In genomic region chrX:150544222-150544787, GRCh38 we compare ENCODE assay signal across 13 cellular contexts. TPM values are rescaled to one million over a fixed set of nuclear protein-coding genes. Genes with fewer than 3 reads are reported as not detected.
DNase-seq lines count a peak whose midpoint lies in the region; ATAC-seq, FAIRE-seq and TF ChIP-seq lines count a peak whose summit lies in the region.
"Had no signal": no experiment of that assay in that cellular context is flagged by ENCODE, and none has a peak within 500 bp of the region (broad histone marks: within the 10 kb centered on the region; RNA-seq: fewer than 3 reads in every experiment).

No MANE protein-coding gene starts in this region.

- H3K4me1 Mint-ChIP-seq in CD4-positive, alpha-beta T cell (ENCODE audit: low read depth): peaks cover 34% of the 10 kb centered on the region
- peaks cover 2% of the 10 kb centered on the region for H3K4me1 Mint-ChIP-seq in endodermal cell

- H3K36me3 Mint-ChIP-seq in CD4-positive, alpha-beta T cell (ENCODE audit: low read depth): no peaks in the 10 kb centered on the region
- H3K36me3 Mint-ChIP-seq in endodermal cell (ENCODE audit: low read depth): no peaks in the 10 kb centered on the region

- no peaks in the 10 kb centered on the region for H3K4me1 ChIP-seq in endodermal cell (ENCODE audit: control insufficient read depth, insufficient read depth, low read length)
- peaks cover 0 to 31% (median 8%) of the 10 kb centered on the region in 4 donors for H3K4me1 ChIP-seq in tibial nerve

- 66 to 80% methylated on average over 3 to 11 of the region's 11 CpGs for WGBS in endodermal cell (ENCODE audit: insufficient coverage in 1 of 2, insufficient read length in 1 of 2), 2 experiments
- WGBS in tibial nerve, 2 donors: 76 to 92% methylated on average over 6 to 11 of the region's 11 CpGs

- H3K27me3 Mint-ChIP-seq in CD4-positive, alpha-beta T cell: no peaks in the 10 kb centered on the region
- peaks cover 37% of the 10 kb centered on the region for H3K27me3 Mint-ChIP-seq in endodermal cell (ENCODE audit: insufficient read depth)

- no peak for ATAC-seq in CD4-positive, alpha-beta T cell (ENCODE audit: poor library complexity)
- ATAC-seq in GM19397 (IDR thresholded peaks at IDR 0.05; ENCODE audit: unreplicated experiment): no peak

- H3K4me3 ChIP-seq in endodermal cell (ENCODE audit: low read length): no peak overlapping the region
- no peak overlapping the region for H3K4me3 ChIP-seq in tibial nerve
- H3K4me3 ChIP-seq: vagina had no signal

- no peak for TF ChIP-seq CTCF in CD4-positive, alpha-beta T cell (IDR thresholded peaks at IDR 0.05)
- TF ChIP-seq CTCF in endodermal cell (conservative IDR thresholded peaks at IDR 0.05) (peak; percentile 57), tibial nerve (IDR thresholded peaks at IDR 0.05) (no peak)

- DNase-seq in CD4-positive, alpha-beta T cell: no peak
- DNase-seq in GM12891 (ENCODE audit: insufficient read length, low spot score) (no peak), OCI-M1 (lab: John Stamatoyannopoulos, UW) (peak; percentile 34), endodermal cell (peak; percentile 80), NCI-H1930 (lab: John Stamatoyannopoulos, UW) (no peak), anterior cingulate cortex (lab: John Stamatoyannopoulos, UW) (no peak), tibial nerve (ENCODE audit: low spot score in 2 of 2) (no peak)
- DNase-seq: activated T-cell treated with anti-CD3 and anti-CD28 coated beads, Interleukin-2, amount 50 U/mL, for 24 hours; DMS153; foreskin melanocyte; NCI-H2227 treated with DMSO at 0.1 percent for 48 hours had no signal

- intact Hi-C loops in CD4-positive, alpha-beta T cell (cut with DNase I, micrococcal nuclease): loop anchor here (1.0 to 5.0 kb wide), 2 partner anchors 43 kb away; no protein-coding TSS in a partner anchor

- H3K9ac ChIP-seq in endodermal cell (ENCODE audit: extremely low read depth, low read length, poor library complexity, severe bottlenecking): no peak overlapping the region

- POLR2A ChIA-PET in CD4-positive, alpha-beta T cell (lab: Charles Lee): interaction anchor here (6.5 kb wide), 1 partner anchor 26 kb away, joined by 68 read pairs; the partner anchor contains the start of gene MTM1

- H3K27ac Mint-ChIP-seq in CD4-positive, alpha-beta T cell: peak overlapping the region; percentile 47
- H3K27ac Mint-ChIP-seq in endodermal cell: no peak overlapping the region
- H3K27ac Mint-ChIP-seq: activated T-cell treated with anti-CD3 and anti-CD28 coated beads, Interleukin-2, amount 50 U/mL, for 24 hours had no signal

- peak overlapping the region; percentile 42 for H3K4me3 Mint-ChIP-seq in CD4-positive, alpha-beta T cell
- H3K4me3 Mint-ChIP-seq in endodermal cell: no peak overlapping the region
- H3K4me3 Mint-ChIP-seq: activated T-cell treated with anti-CD3 and anti-CD28 coated beads, Interleukin-2, amount 50 U/mL, for 24 hours had no signal

- H3K9me3 ChIP-seq in CD4-positive, alpha-beta T cell (ENCODE audit: control insufficient read depth, low read length): no peaks in the 10 kb centered on the region
- H3K9me3 ChIP-seq in endodermal cell (ENCODE audit: control insufficient read depth, low read length) (no peaks in the 10 kb centered on the region), tibial nerve (no peaks in the 10 kb centered on the region)
- H3K9me3 ChIP-seq: vagina had no signal

- H3K27ac ChIP-seq in CD4-positive, alpha-beta T cell (ENCODE audit: low read depth, low read length): no peak overlapping the region
- H3K27ac ChIP-seq in endodermal cell (ENCODE audit: low read depth, low read length) (no peak overlapping the region), tibial nerve (peak overlapping the region in 2 of 4 donors; percentile 59 to 89)
- H3K27ac ChIP-seq: vagina had no signal

- TF ChIP-seq EP300 in tibial nerve (IDR thresholded peaks at IDR 0.05): no peak

- no peaks in the 10 kb centered on the region for H3K9me3 Mint-ChIP-seq in CD4-positive, alpha-beta T cell
- peaks cover 48% of the 10 kb centered on the region for H3K9me3 Mint-ChIP-seq in endodermal cell
- H3K9me3 Mint-ChIP-seq: activated T-cell treated with anti-CD3 and anti-CD28 coated beads, Interleukin-2, amount 50 U/mL, for 24 hours had no signal

- H3K27me3 ChIP-seq in CD4-positive, alpha-beta T cell (ENCODE audit: control insufficient read depth, insufficient read depth, low read length): no peaks in the 10 kb centered on the region
- H3K27me3 ChIP-seq in endodermal cell (ENCODE audit: control insufficient read depth, insufficient read depth, low read length, poor library complexity, severe bottlenecking): peaks cover 10% of the 10 kb centered on the region
- H3K27me3 ChIP-seq in tibial nerve: no peaks in the 10 kb centered on the region
- H3K27me3 ChIP-seq: vagina had no signal

- TF ChIP-seq POLR2A in GM12891 (IDR thresholded peaks at IDR 0.05; ENCODE audit: low read depth, low read length) (no peak), tibial nerve (IDR thresholded peaks at IDR 0.05) (no peak)

- CTCF ChIA-PET in CD4-positive, alpha-beta T cell (lab: Charles Lee): no interaction called here

- peak; percentile 50 for FAIRE-seq in GM12891 (lab: Jason Lieb, UNC)

- H3K36me3 ChIP-seq in endodermal cell (ENCODE audit: control insufficient read depth, insufficient read depth, low read length): no peaks in the 10 kb centered on the region
- H3K36me3 ChIP-seq in tibial nerve: no peaks in the 10 kb centered on the region
- H3K36me3 ChIP-seq: vagina had no signal

TF ChIP-seq in GM12891, 5 proteins besides CTCF, POLR2A, EP300 and RAD21:
- TF ChIP-seq TAF1 (IDR thresholded peaks at IDR 0.05; ENCODE audit: low read depth, low read length) (no peak), PAX5 (IDR thresholded peaks at IDR 0.05; ENCODE audit: insufficient read depth, low read length, severe bottlenecking) (no peak), POU2F2 (IDR thresholded peaks at IDR 0.05; ENCODE audit: low read depth, low read length) (no peak), SPI1 (IDR thresholded peaks at IDR 0.05; ENCODE audit: low read depth, low read length) (no peak), POLR2AphosphoS5 (IDR thresholded peaks at IDR 0.05; ENCODE audit: low read depth, low read length) (no peak)

RNA-seq across cellular contexts. Expression of gene MTM1, which starts 24.1 kb away (rescaled TPM):
- total RNA-seq in CD4-positive, alpha-beta T cell: 10 to 100 TPM; 20.6 to 26.9 TPM
- 2.5 TPM for polyA plus RNA-seq in GM12891 (2012; ENCODE audit: low read depth, missing spikeins)
- total RNA-seq in endodermal cell: 1 to 10 TPM; 5.9 to 9.8 TPM
- 8.9 TPM for polyA plus RNA-seq in endodermal cell (2013, experiment 1 of 2)
- 9.6 TPM for polyA plus RNA-seq in endodermal cell (2013, experiment 2 of 2)
- 10 to 100 TPM; 13.5 to 27.2 (median 17.8) TPM for total RNA-seq in tibial nerve

Comparison
In these comparisons a context has a peak if more than half of its experiments do, and no peak if none do; other contexts are left out.
1. DNase-seq: peak in OCI-M1 (single experiment) and endodermal cell (single experiment); none in CD4-positive, alpha-beta T cell (0 of 10), GM12891 (single experiment), NCI-H1930 (0 of 2), anterior cingulate cortex (0 of 58) and tibial nerve (0 of 2).